2 cellular contexts compared by ENCODE assay signal in genomic region chr5:176362098-176362442, GRCh38.
TF ChIP-seq lines count a peak whose summit lies in the region.

No MANE protein-coding gene starts in this region.

TF ChIP-seq in SK-N-SH, 30 proteins besides CTCF, POLR2A, EP300 and RAD21 (continued from another document):
- TF ChIP-seq, protein P1, sequence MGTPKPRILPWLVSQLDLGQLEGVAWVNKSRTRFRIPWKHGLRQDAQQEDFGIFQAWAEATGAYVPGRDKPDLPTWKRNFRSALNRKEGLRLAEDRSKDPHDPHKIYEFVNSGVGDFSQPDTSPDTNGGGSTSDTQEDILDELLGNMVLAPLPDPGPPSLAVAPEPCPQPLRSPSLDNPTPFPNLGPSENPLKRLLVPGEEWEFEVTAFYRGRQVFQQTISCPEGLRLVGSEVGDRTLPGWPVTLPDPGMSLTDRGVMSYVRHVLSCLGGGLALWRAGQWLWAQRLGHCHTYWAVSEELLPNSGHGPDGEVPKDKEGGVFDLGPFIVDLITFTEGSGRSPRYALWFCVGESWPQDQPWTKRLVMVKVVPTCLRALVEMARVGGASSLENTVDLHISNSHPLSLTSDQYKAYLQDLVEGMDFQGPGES (IDR thresholded peaks at IDR 0.05; ENCODE audit: low read depth, low read length): no peak
- TF ChIP-seq, protein P2, sequence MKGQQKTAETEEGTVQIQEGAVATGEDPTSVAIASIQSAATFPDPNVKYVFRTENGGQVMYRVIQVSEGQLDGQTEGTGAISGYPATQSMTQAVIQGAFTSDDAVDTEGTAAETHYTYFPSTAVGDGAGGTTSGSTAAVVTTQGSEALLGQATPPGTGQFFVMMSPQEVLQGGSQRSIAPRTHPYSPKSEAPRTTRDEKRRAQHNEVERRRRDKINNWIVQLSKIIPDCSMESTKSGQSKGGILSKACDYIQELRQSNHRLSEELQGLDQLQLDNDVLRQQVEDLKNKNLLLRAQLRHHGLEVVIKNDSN (IDR thresholded peaks at IDR 0.05; ENCODE audit: borderline replicate concordance, low read depth): no peak
- TF ChIP-seq FOSL2 (IDR thresholded peaks at IDR 0.05; ENCODE audit: borderline replicate concordance, low read depth) (no peak), NFIC (IDR thresholded peaks at IDR 0.05; ENCODE audit: borderline replicate concordance) (no peak), YY1 (IDR thresholded peaks at IDR 0.05; ENCODE audit: low read depth) (no peak), RCOR1 (IDR thresholded peaks at IDR 0.05; ENCODE audit: low read length) (no peak), TEAD4 (IDR thresholded peaks at IDR 0.05; ENCODE audit: borderline replicate concordance, insufficient read depth) (no peak)
TF ChIP-seq in SK-N-SH: peak in this region for 0.

TF ChIP-seq in SK-N-SH treated with all-trans-retinoic acid at 6 μM for 48 hours, 23 proteins besides CTCF, POLR2A, EP300 and RAD21 (continued from another document):
- TF ChIP-seq, protein P3, sequence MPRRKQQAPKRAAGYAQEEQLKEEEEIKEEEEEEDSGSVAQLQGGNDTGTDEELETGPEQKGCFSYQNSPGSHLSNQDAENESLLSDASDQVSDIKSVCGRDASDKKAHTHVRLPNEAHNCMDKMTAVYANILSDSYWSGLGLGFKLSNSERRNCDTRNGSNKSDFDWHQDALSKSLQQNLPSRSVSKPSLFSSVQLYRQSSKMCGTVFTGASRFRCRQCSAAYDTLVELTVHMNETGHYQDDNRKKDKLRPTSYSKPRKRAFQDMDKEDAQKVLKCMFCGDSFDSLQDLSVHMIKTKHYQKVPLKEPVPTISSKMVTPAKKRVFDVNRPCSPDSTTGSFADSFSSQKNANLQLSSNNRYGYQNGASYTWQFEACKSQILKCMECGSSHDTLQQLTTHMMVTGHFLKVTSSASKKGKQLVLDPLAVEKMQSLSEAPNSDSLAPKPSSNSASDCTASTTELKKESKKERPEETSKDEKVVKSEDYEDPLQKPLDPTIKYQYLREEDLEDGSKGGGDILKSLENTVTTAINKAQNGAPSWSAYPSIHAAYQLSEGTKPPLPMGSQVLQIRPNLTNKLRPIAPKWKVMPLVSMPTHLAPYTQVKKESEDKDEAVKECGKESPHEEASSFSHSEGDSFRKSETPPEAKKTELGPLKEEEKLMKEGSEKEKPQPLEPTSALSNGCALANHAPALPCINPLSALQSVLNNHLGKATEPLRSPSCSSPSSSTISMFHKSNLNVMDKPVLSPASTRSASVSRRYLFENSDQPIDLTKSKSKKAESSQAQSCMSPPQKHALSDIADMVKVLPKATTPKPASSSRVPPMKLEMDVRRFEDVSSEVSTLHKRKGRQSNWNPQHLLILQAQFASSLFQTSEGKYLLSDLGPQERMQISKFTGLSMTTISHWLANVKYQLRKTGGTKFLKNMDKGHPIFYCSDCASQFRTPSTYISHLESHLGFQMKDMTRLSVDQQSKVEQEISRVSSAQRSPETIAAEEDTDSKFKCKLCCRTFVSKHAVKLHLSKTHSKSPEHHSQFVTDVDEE (CRISPR knock-in tag; IDR thresholded peaks at IDR 0.05): no peak
- TF ChIP-seq POU6F1 (CRISPR knock-in tag; IDR thresholded peaks at IDR 0.05; ENCODE audit: borderline replicate concordance, low read depth) (no peak), TOX (CRISPR knock-in tag; IDR thresholded peaks at IDR 0.05; ENCODE audit: borderline replicate concordance) (no peak), ISL1 (CRISPR knock-in tag; IDR thresholded peaks at IDR 0.05) (no peak), ZFP3 (CRISPR knock-in tag; IDR thresholded peaks at IDR 0.05) (no peak), RARB (CRISPR knock-in tag; IDR thresholded peaks at IDR 0.05) (no peak), ZNF70 (CRISPR knock-in tag; IDR thresholded peaks at IDR 0.05) (no peak), ZNF8 (CRISPR knock-in tag; IDR thresholded peaks at IDR 0.05) (no peak), ESRRG (CRISPR knock-in tag; IDR thresholded peaks at IDR 0.05) (no peak), OSR1 (CRISPR knock-in tag; IDR thresholded peaks at IDR 0.05) (no peak), ARNTL (CRISPR knock-in tag; IDR thresholded peaks at IDR 0.05; ENCODE audit: borderline replicate concordance, low read depth) (no peak), TCF4 (CRISPR knock-in tag; IDR thresholded peaks at IDR 0.05; ENCODE audit: borderline replicate concordance) (no peak), SNAI2 (CRISPR knock-in tag; IDR thresholded peaks at IDR 0.05) (no peak), BACH2 (CRISPR knock-in tag; IDR thresholded peaks at IDR 0.05; ENCODE audit: borderline replicate concordance) (no peak)
- TF ChIP-seq, protein P4, sequence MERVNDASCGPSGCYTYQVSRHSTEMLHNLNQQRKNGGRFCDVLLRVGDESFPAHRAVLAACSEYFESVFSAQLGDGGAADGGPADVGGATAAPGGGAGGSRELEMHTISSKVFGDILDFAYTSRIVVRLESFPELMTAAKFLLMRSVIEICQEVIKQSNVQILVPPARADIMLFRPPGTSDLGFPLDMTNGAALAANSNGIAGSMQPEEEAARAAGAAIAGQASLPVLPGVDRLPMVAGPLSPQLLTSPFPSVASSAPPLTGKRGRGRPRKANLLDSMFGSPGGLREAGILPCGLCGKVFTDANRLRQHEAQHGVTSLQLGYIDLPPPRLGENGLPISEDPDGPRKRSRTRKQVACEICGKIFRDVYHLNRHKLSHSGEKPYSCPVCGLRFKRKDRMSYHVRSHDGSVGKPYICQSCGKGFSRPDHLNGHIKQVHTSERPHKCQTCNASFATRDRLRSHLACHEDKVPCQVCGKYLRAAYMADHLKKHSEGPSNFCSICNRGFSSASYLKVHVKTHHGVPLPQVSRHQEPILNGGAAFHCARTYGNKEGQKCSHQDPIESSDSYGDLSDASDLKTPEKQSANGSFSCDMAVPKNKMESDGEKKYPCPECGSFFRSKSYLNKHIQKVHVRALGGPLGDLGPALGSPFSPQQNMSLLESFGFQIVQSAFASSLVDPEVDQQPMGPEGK (CRISPR knock-in tag; IDR thresholded peaks at IDR 0.05; ENCODE audit: borderline replicate concordance): no peak
